8 cellular contexts compared by ENCODE assay signal in the genomic region with DNA sequence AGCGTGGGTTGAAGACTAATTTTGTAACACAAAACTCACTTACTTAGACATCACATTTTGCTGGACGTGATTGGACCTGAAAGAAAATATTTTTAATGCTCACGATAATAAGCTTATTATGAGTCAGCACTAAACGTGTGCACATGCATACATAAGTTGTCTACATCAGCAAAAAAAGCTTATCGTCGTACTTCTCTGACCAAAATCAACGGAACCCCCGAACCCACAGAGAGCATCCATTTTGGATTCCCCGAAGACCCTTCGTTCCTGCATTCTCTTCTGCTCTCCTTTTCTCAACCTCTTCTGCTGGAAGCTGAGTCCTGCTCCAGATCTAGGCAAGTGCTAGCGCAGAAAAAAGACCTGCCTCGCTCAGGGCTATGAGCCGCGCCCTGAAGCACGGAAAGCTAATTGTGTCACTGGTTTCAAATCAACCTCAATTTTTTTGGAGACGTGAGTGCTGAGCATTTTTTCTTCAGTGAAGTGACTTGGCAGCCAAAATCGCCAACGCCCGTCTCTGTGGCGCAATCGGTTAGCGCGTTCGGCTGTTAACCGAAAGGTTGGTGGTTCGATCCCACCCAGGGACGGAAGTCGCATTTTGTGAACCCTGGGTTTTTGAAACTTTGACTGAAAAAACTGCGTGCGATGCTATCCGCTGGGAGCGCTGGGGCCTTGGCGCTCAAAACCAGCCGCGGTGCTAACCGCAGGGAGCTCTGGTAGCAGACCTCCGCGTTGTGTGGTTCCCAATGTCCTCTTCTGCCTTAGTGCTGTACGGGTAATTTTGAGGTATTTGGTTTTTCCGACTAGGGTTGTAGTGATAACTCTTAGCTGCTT.
A peak's percentile ranks its signal among the peaks of the same experiment; 100 is the strongest.
DNase-seq lines count a peak whose midpoint lies in the region; ATAC-seq and TF ChIP-seq lines count a peak whose summit lies in the region.
"Not testable (repeated sequence)": the region's sequence is repeated elsewhere in the genome, so short reads cannot be mapped to it uniquely, and the experiment has no call there.

No MANE protein-coding gene starts in this region.

- not testable (repeated sequence) for TF ChIP-seq CTCF in nephron progenitor cell (IDR thresholded peaks at IDR 0.05)

- peak overlapping the region; percentile 98 for H3K4me3 Mint-ChIP-seq in nephron progenitor cell

- ATAC-seq in GM21825 (IDR thresholded peaks at IDR 0.05; ENCODE audit: unreplicated experiment), result peak; percentile 46

- H3K27ac Mint-ChIP-seq in nephron progenitor cell, result not testable (repeated sequence)

- H3K27me3 Mint-ChIP-seq in nephron progenitor cell (ENCODE audit: low read depth, poor library complexity), result peaks cover 63% of the 10 kb centered on the region

- DNase-seq in DMS79 treated with DMSO at 0.1 percent for 48 hours (lab: John Stamatoyannopoulos, UW) (peak; percentile 53), KG1 (lab: John Stamatoyannopoulos, UW) (peak; percentile 94), SHP77 (lab: John Stamatoyannopoulos, UW) (peak; percentile 69 to 83), fibroblast of the conjunctiva (ENCODE audit: low read depth) (peak; percentile 67), nephron progenitor cell (peak; percentile 84)
- DNase-seq in activated effector memory CD4-positive, alpha-beta T cell treated with Interleukin-2 at 50 U/mL for 16 hours, result peak; percentile 83
- peak; percentile 75 to 93 (median 82) for DNase-seq in stimulated activated naive CD4-positive, alpha-beta T cell (lab: John Stamatoyannopoulos, UW)

- not testable (repeated sequence) for H3K36me3 Mint-ChIP-seq in nephron progenitor cell (ENCODE audit: low read depth)

- peaks cover 23% of the 10 kb centered on the region for H3K9me3 Mint-ChIP-seq in nephron progenitor cell

- peaks cover 14% of the 10 kb centered on the region for H3K4me1 Mint-ChIP-seq in nephron progenitor cell

Comparison
In these comparisons a context has a peak if more than half of its experiments do, and no peak if none do; other contexts are left out.
1. Peak in every context shown above with its lines: DNase-seq and ATAC-seq.